In genomic region chr9:35814106-35814840, GRCh38 we compare ENCODE assay signal across 1 cellular context.
TF ChIP-seq lines count a peak whose summit lies in the region.

No MANE protein-coding gene starts in this region.

TF ChIP-seq in K562, 482 proteins besides CTCF, POLR2A, EP300 and RAD21 (continued from another document and continues in another):
- no peak for TF ChIP-seq MXI1 (IDR thresholded peaks at IDR 0.05; ENCODE audit: low read depth, low read length)
- TF ChIP-seq PREB (CRISPR knock-in tag; IDR thresholded peaks at IDR 0.05) = no peak
- TF ChIP-seq PML (IDR thresholded peaks at IDR 0.05; ENCODE audit: low read length) = no peak
- TF ChIP-seq ZNF318 (IDR thresholded peaks at IDR 0.05; ENCODE audit: borderline replicate concordance in 1 of 2, low read depth in 1 of 2) = no peak
- TF ChIP-seq TEAD1 (CRISPR knock-in tag; IDR thresholded peaks at IDR 0.05) = 0 out of 4 replicates have a peak, but pooled peaks of 1 of the 2 experiments have one; percentile 36
- TF ChIP-seq WHSC1 (IDR thresholded peaks at IDR 0.05; ENCODE audit: low read length) = no peak
- no peak for TF ChIP-seq DNMT1 (IDR thresholded peaks at IDR 0.05)
- TF ChIP-seq ZBED1 (IDR thresholded peaks at IDR 0.05) = no peak
- TF ChIP-seq ZFPM2 (CRISPR knock-in tag; IDR thresholded peaks at IDR 0.05) = no peak
- no peak for TF ChIP-seq ZNF197 (CRISPR knock-in tag; IDR thresholded peaks at IDR 0.05; ENCODE audit: low read depth)
- TF ChIP-seq ELF1 (tag; IDR thresholded peaks at IDR 0.05) = no peak
- no peak for TF ChIP-seq ETV1 (tag; conservative IDR thresholded peaks at IDR 0.05; ENCODE audit: low read depth)
- TF ChIP-seq E2F8 (IDR thresholded peaks at IDR 0.05; ENCODE audit: low read depth, partially characterized antibody) = no peak
- TF ChIP-seq KAT2B (IDR thresholded peaks at IDR 0.05; ENCODE audit: low read depth, low read length) = no peak
- no peak for TF ChIP-seq TEAD4 (IDR thresholded peaks at IDR 0.05; ENCODE audit: low read length)
- no peak for TF ChIP-seq TEAD4 (CRISPR knock-in tag; IDR thresholded peaks at IDR 0.05; ENCODE audit: borderline replicate concordance)
- no peak for TF ChIP-seq TAL1 (IDR thresholded peaks at IDR 0.05)
- no peak for TF ChIP-seq TRIM28 (IDR thresholded peaks at IDR 0.05)
- TF ChIP-seq PKNOX1 (IDR thresholded peaks at IDR 0.05) = peak; percentile 25; the same call in 1 of the 2 replicates
- no peak for TF ChIP-seq TSHZ1 (CRISPR knock-in tag; IDR thresholded peaks at IDR 0.05)
- TF ChIP-seq GATAD2B (IDR thresholded peaks at IDR 0.05; ENCODE audit: borderline replicate concordance) = no peak
- TF ChIP-seq ZNF232 (CRISPR knock-in tag; IDR thresholded peaks at IDR 0.05) = peak; percentile 52; the same call in 1 of the 2 replicates
- TF ChIP-seq CHD7 (IDR thresholded peaks at IDR 0.05; ENCODE audit: low read depth, low read length) = no peak
- no peak for TF ChIP-seq HDAC2 (IDR thresholded peaks at IDR 0.05)
- no peak for TF ChIP-seq ZNF134 (CRISPR knock-in tag; conservative IDR thresholded peaks at IDR 0.05)
- no peak for TF ChIP-seq GABPB2 (CRISPR knock-in tag; conservative IDR thresholded peaks at IDR 0.05)
